ENCODE assay signal across 19 cellular contexts in the genomic region with DNA sequence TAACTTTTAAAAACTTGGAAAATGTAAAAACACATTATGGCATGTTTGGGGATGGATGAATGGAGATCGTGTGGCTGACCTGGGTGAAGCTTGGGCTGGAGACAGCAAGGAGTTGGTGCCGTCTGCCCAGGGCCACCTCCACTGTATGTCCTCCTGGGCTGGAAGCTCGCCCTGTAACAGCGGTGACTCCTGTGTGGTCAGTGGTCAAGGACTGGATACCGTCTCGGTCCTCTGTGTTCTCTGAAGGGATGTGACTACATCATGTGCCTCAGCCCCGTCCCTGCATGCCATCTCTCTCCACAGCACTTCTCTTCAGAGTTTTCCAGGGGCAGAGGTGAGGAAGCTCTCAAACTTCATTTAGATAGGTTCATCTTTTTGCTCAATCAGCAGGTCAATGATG.
"Had no signal": no experiment of that assay in that cellular context is flagged by ENCODE, and none has a peak within 500 bp of the region (broad histone marks: within the 10 kb centered on the region; RNA-seq: fewer than 3 reads in every experiment).

No MANE protein-coding gene starts in this region.

- H3K27ac ChIP-seq: colonic mucosa, hepatocyte, neutrophil, SJSA1, transverse colon had no signal

- DNase-seq: activated CD4-positive, alpha-beta T cell treated with anti-CD3 and anti-CD28 coated beads, Interleukin-2, amount 50 U/mL, for 48 hours; activated CD8-positive, alpha-beta memory T cell treated with anti-CD3 and anti-CD28 coated beads, Interleukin-2, amount 10 ng/mL, durations not matched to agents 7 days and 5 days; activated gamma-delta T cell treated with Interleukin-2 at 50 U/mL for 16 hours; activated naive CD8-positive, alpha-beta T cell treated with anti-CD3 and anti-CD28 coated beads, Interleukin-2, amount 10 ng/mL, durations not matched to agents 7 days and 5 days; activated T-cell treated with anti-CD3 and anti-CD28 coated beads, Interleukin-2, amount 50 U/mL, for 4 hours; caudate nucleus; colonic mucosa; effector CD4-positive, alpha-beta T cell; foreskin melanocyte; naive thymus-derived CD4-positive, alpha-beta T cell; stimulated activated CD4-positive, alpha-beta T cell treated with anti-CD3 and anti-CD28 coated beads, Interleukin-15, amount 100 ng/mL, for 24 hours; stimulated activated CD4-positive, alpha-beta T cell treated with anti-CD3 and anti-CD28 coated beads, Interleukin-4, amount 100 ng/mL, for 24 hours; transverse colon had no signal

- H3K27ac Mint-ChIP-seq: activated naive CD8-positive, alpha-beta T cell treated with anti-CD3 and anti-CD28 coated beads, Interleukin-2, amount 10 ng/mL, durations not matched to agents 7 days and 5 days had no signal

- ATAC-seq: activated CD4-positive, CD25-positive, alpha-beta regulatory T cell treated with anti-CD3 and anti-CD28 coated beads, Interleukin-2, amount 50 U/mL, for 24 hours; activated CD8-positive, alpha-beta memory T cell treated with anti-CD3 and anti-CD28 coated beads, Interleukin-2, amount 10 ng/mL, durations not matched to agents 7 days and 5 days; activated T-cell treated with anti-CD3 and anti-CD28 coated beads, Interleukin-2, amount 50 U/mL, for 4 hours; naive thymus-derived CD4-positive, alpha-beta T cell had no signal

- H3K9me3 Mint-ChIP-seq: activated naive CD8-positive, alpha-beta T cell treated with anti-CD3 and anti-CD28 coated beads, Interleukin-2, amount 10 ng/mL, durations not matched to agents 7 days and 5 days; activated T-cell treated with anti-CD3 and anti-CD28 coated beads, Interleukin-2, amount 50 U/mL, for 4 hours; naive thymus-derived CD4-positive, alpha-beta T cell had no signal

- H3K27me3 ChIP-seq: colonic mucosa, hepatocyte, neutrophil, SJSA1, transverse colon had no signal

- H3K36me3 ChIP-seq: colonic mucosa, neutrophil, transverse colon had no signal

- H3K27me3 Mint-ChIP-seq: activated CD8-positive, alpha-beta memory T cell treated with anti-CD3 and anti-CD28 coated beads, Interleukin-2, amount 10 ng/mL, durations not matched to agents 7 days and 5 days; activated naive CD8-positive, alpha-beta T cell treated with anti-CD3 and anti-CD28 coated beads, Interleukin-2, amount 10 ng/mL, durations not matched to agents 7 days and 5 days; naive thymus-derived CD4-positive, alpha-beta T cell; progenitor cell of endocrine pancreas had no signal

- H3K9me3 ChIP-seq: colonic mucosa, neutrophil, SJSA1, transverse colon had no signal

- H3K4me3 ChIP-seq: colonic mucosa, hepatocyte, lung, SJSA1, transverse colon had no signal

- H3K4me3 Mint-ChIP-seq: activated CD8-positive, alpha-beta memory T cell treated with anti-CD3 and anti-CD28 coated beads, Interleukin-2, amount 10 ng/mL, durations not matched to agents 7 days and 5 days; activated naive CD8-positive, alpha-beta T cell treated with anti-CD3 and anti-CD28 coated beads, Interleukin-2, amount 10 ng/mL, durations not matched to agents 7 days and 5 days; activated T-cell treated with anti-CD3 and anti-CD28 coated beads, Interleukin-2, amount 50 U/mL, for 4 hours; naive thymus-derived CD4-positive, alpha-beta T cell had no signal
